8 cellular contexts compared by ENCODE assay signal in the genomic region with DNA sequence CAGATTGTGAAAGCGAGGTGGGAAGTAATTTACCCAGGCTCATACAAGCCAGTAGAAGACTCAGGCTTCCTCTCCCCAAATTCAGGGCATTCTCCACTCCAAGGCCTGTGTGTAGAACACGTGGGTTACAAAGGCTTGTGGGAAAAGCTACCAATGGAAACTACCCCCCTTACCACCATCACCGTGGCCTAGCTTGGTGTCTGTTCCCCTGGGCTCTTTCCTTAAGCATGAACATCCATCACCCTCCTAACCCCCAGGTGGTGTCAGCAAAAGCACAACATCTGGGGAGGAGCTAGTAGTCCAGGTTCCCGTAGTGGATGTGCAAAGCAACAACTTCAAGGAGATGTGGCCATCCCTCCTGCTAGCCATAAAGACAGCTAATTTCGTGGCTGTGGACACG. TPM values are rescaled to one million over a fixed set of nuclear protein-coding genes. Genes with fewer than 3 reads are reported as not detected.
DNase-seq lines count a peak whose midpoint lies in the region; ATAC-seq and TF ChIP-seq lines count a peak whose summit lies in the region.

No MANE protein-coding gene starts in this region.

- peak overlapping the region; percentile 99 for H3K4me3 Mint-ChIP-seq in T-helper 2 cell treated with Interferon-gamma antibody and Interleukin-4, amounts not matched to agents 5 μg/mL and 100 μg/mL, for 36 hours

- no peak for TF ChIP-seq CTCF in A673 (conservative IDR thresholded peaks at IDR 0.05; ENCODE audit: low read depth, low read length)
- no peak for TF ChIP-seq CTCF in fibroblast of the aortic adventitia (IDR thresholded peaks at IDR 0.05; ENCODE audit: insufficient read depth, low read length)

- POLR2A ChIA-PET in A673 (lab: Charles Lee; ENCODE audit: low non-redundant PET), result no interaction called here

- peaks cover 5% of the 10 kb centered on the region for H3K9me3 Mint-ChIP-seq in T-helper 2 cell treated with Interferon-gamma antibody and Interleukin-4, amounts not matched to agents 5 μg/mL and 100 μg/mL, for 36 hours

- H3K4me3 ChIP-seq in A673 (ENCODE audit: low read depth, low read length, poor library complexity, severe bottlenecking) (peak overlapping the region; percentile 81), fibroblast of the aortic adventitia (ENCODE audit: low read depth, low read length) (peak overlapping the region; percentile 79)

- CTCF ChIA-PET in A673 (lab: Charles Lee), result interaction anchor here (1.5 kb wide), 1 partner anchor 327 kb away, joined by 6 read pairs; no protein-coding TSS in a partner anchor

- no peaks in the 10 kb centered on the region for H3K27me3 ChIP-seq in A673 (replicated peaks; ENCODE audit: insufficient read depth, low read depth, low read length, poor library complexity)

- peaks cover 31% of the 10 kb centered on the region for H3K4me1 Mint-ChIP-seq in T-helper 2 cell treated with Interferon-gamma antibody and Interleukin-4, amounts not matched to agents 5 μg/mL and 100 μg/mL, for 36 hours (ENCODE audit: low read depth)

- no TSS peak for BruUV-seq in A673 (replicated peaks; lab: Mats Ljungman, UMichigan)

- H3K27ac ChIP-seq in A673 (ENCODE audit: low read depth, low read length, poor library complexity, severe bottlenecking), result peak overlapping the region; percentile 98

- H3K36me3 Mint-ChIP-seq in T-helper 2 cell treated with Interferon-gamma antibody and Interleukin-4, amounts not matched to agents 5 μg/mL and 100 μg/mL, for 36 hours (ENCODE audit: low read depth), result peaks cover 46% of the 10 kb centered on the region

- peak overlapping the region; percentile 99 for H3K27ac Mint-ChIP-seq in T-helper 2 cell treated with Interferon-gamma antibody and Interleukin-4, amounts not matched to agents 5 μg/mL and 100 μg/mL, for 36 hours

- ATAC-seq in GM21576 (IDR thresholded peaks at IDR 0.05; ENCODE audit: unreplicated experiment) (peak; percentile 3), sciatic nerve (peak; percentile 1), GM18858 (IDR thresholded peaks at IDR 0.05; ENCODE audit: unreplicated experiment) (no peak)

- DNase-seq in A673 (ENCODE audit: low spot score), result peak; percentile 43
- no peak for DNase-seq in T-helper 2 cell treated with Interferon-gamma antibody and Interleukin-4, amounts not matched to agents 5 μg/mL and 100 μg/mL, for 36 hours (ENCODE audit: low spot score)
- DNase-seq in fibroblast of the aortic adventitia (ENCODE audit: low read depth), result peak; percentile 22
- DNase-seq in sciatic nerve (ENCODE audit: low spot score), result no peak
- no peak for DNase-seq in dedifferentiated amniotic fluid mesenchymal stem cell (ENCODE audit: extremely low spot score)
- DNase-seq in NCI-H128 (lab: John Stamatoyannopoulos, UW; ENCODE audit: unreplicated experiment), result no peak

- intact Hi-C loops in A673 (cut with micrococcal nuclease; ENCODE audit: unreplicated experiment), result loop anchor here (5.0 kb wide), 1 partner anchor 151 kb away; a partner anchor contains a TSS
- intact Hi-C loops in sciatic nerve (cut with DNase I), result no loop called here

- no peaks in the 10 kb centered on the region for H3K27me3 Mint-ChIP-seq in T-helper 2 cell treated with Interferon-gamma antibody and Interleukin-4, amounts not matched to agents 5 μg/mL and 100 μg/mL, for 36 hours (ENCODE audit: low read depth)

- peaks cover 33% of the 10 kb centered on the region for H3K36me3 ChIP-seq in A673 (ENCODE audit: insufficient read depth, low read length, poor library complexity, severe bottlenecking)

- no peaks in the 10 kb centered on the region for H3K9me3 ChIP-seq in A673 (ENCODE audit: low read depth, low read length, poor library complexity, severe bottlenecking)

- peaks cover 10% of the 10 kb centered on the region for H3K4me1 ChIP-seq in A673 (ENCODE audit: insufficient read depth, low read length, poor library complexity, severe bottlenecking)

RNA-seq across cellular contexts. Expression of a gene that starts 0.6 kb away (rescaled TPM):
- total RNA-seq in A673 (2021) (26.7 and 26.8 TPM in 2 replicates), fibroblast of the aortic adventitia (ENCODE audit: low replicate concordance) (7.7 and 16.8 TPM in 2 replicates), sciatic nerve (37.5 TPM)

RNA-seq across cellular contexts. Expression of a gene that starts 0.8 kb away (rescaled TPM):
- total RNA-seq in A673 (2021) (20.6 TPM in 2 replicates), fibroblast of the aortic adventitia (ENCODE audit: low replicate concordance) (2.7 and 14.7 TPM in 2 replicates), sciatic nerve (8.8 TPM)

RNA-seq across cellular contexts. Expression of a gene that starts 14.1 kb away (rescaled TPM):
- total RNA-seq in A673 (2021) (7.3 and 7.8 TPM in 2 replicates), fibroblast of the aortic adventitia (ENCODE audit: low replicate concordance) (1.1 and 1.4 TPM in 2 replicates), sciatic nerve (2.3 TPM)

Comparison
In these comparisons a context has a peak if more than half of its experiments do, and no peak if none do; other contexts are left out.
1. DNase-seq: peak in A673 (single experiment) and fibroblast of the aortic adventitia (single experiment); none in T-helper 2 cell treated with Interferon-gamma antibody and Interleukin-4, amounts not matched to agents 5 μg/mL and 100 μg/mL, for 36 hours (single experiment), sciatic nerve (single experiment), dedifferentiated amniotic fluid mesenchymal stem cell (single experiment) and NCI-H128 (single experiment).